In genomic region chr3:184081116-184081830, GRCh38 we compare ENCODE assay signal across 32 cellular contexts. TPM values are rescaled to one million over a fixed set of nuclear protein-coding genes. Genes with fewer than 3 reads are reported as not detected.
"Had no signal": no experiment of that assay in that cellular context is flagged by ENCODE, and none has a peak within 500 bp of the region (broad histone marks: within the 10 kb centered on the region; RNA-seq: fewer than 3 reads in every experiment).

No MANE protein-coding gene starts in this region.

- H3K4me1 ChIP-seq: ascending aorta, SJCRH30 had no signal

- H3K27me3 ChIP-seq: ascending aorta, cardiac muscle cell, SJCRH30 had no signal

- H3K4me3 ChIP-seq: ascending aorta, cardiac muscle cell, SJCRH30, SK-N-MC had no signal

- ATAC-seq: activated CD4-positive, alpha-beta T cell treated with anti-CD3 and anti-CD28 coated beads for 36 hours; activated CD4-positive, CD25-positive, alpha-beta regulatory T cell treated with anti-CD3 and anti-CD28 coated beads, Interleukin-2, amount 50 U/mL, for 24 hours; activated CD8-positive, alpha-beta T cell treated with anti-CD3 and anti-CD28 coated beads, Interleukin-2, amount 10 ng/mL, durations not matched to agents 7 days and 5 days had no signal

- H3K36me3 ChIP-seq: ascending aorta, cardiac muscle cell, SJCRH30 had no signal

- DNase-seq: activated CD4-positive, alpha-beta T cell treated with anti-CD3 and anti-CD28 coated beads for 36 hours; activated CD4-positive, alpha-beta T cell treated with anti-CD3 and anti-CD28 coated beads, Interleukin-2, amount 10 ng/mL, durations not matched to agents 7 days and 5 days; activated CD4-positive, alpha-beta T cell treated with anti-CD3 and anti-CD28 coated beads, Interleukin-2, amount 50 U/mL, for 48 hours; activated CD8-positive, alpha-beta T cell treated with anti-CD3 and anti-CD28 coated beads, Interleukin-2, amount 10 ng/mL, durations not matched to agents 7 days and 5 days; activated gamma-delta T cell; activated naive CD4-positive, alpha-beta T cell treated with Interleukin-2 at 50 U/mL for 16 hours; activated naive CD8-positive, alpha-beta T cell treated with anti-CD3 and anti-CD28 coated beads, Interleukin-2, amount 10 ng/mL, durations not matched to agents 7 days and 5 days; activated T-cell treated with anti-CD3 and anti-CD28 coated beads, Interleukin-2, amount 50 U/mL, for 24 hours; amygdala; MM.1S; MV-4-11; NCI-H1092; NCI-H1436 treated with DMSO at 0.1 percent for 48 hours; NCI-H1694 treated with DMSO at 0.1 percent for 48 hours; NCI-H2029; NCI-H345; NCI-H524 treated with DMSO at 0.1 percent for 48 hours; SHP77; SJCRH30; T1000 had no signal

- H3K27ac ChIP-seq: ascending aorta, cardiac muscle cell, SJCRH30, SK-N-MC had no signal

RNA-seq across cellular contexts. Expression of gene HTR3E, which starts 15.6 kb away (rescaled TPM):
- total RNA-seq: activated CD4-positive, alpha-beta T cell treated with anti-CD3 and anti-CD28 coated beads for 36 hours; activated CD4-positive, alpha-beta T cell treated with anti-CD3 and anti-CD28 coated beads, Interleukin-2, amount 10 ng/mL, durations not matched to agents 7 days and 5 days; activated CD8-positive, alpha-beta T cell treated with anti-CD3 and anti-CD28 coated beads, Interleukin-2, amount 10 ng/mL, durations not matched to agents 7 days and 5 days; activated naive CD8-positive, alpha-beta T cell treated with anti-CD3 and anti-CD28 coated beads, Interleukin-2, amount 10 ng/mL, durations not matched to agents 7 days and 5 days; activated T-helper 2 cell treated with anti-CD3 and anti-CD28 coated beads, Interferon-gamma antibody, Interleukin-2, Interleukin-4, amounts not matched to agents 10 μg/mL and 5 μg/mL and 100 μg/mL, durations not matched to agents 14 hours and 24 hours and 36 hours; ascending aorta; cardiac muscle cell; chondrocyte; LHCN-M2; NCI-H460; RPMI7951; T-helper 1 cell treated with Interleukin-12 subunit alpha and Interleukin-12 subunit beta and Interleukin-4 antibody, amounts not matched to agents 30 ng/mL and 1 ng/mL, for 36 hours; T-helper 2 cell treated with Interferon-gamma antibody and Interleukin-4, amounts not matched to agents 100 ng/mL and 5 ng/mL, for 36 hours had no signal
- polyA plus RNA-seq: adipose tissue had no signal

RNA-seq across cellular contexts. Expression of gene HTR3C, which starts 28.4 kb away (rescaled TPM):
- total RNA-seq: activated CD4-positive, alpha-beta T cell treated with anti-CD3 and anti-CD28 coated beads for 36 hours; activated CD4-positive, alpha-beta T cell treated with anti-CD3 and anti-CD28 coated beads, Interleukin-2, amount 10 ng/mL, durations not matched to agents 7 days and 5 days; activated CD8-positive, alpha-beta T cell treated with anti-CD3 and anti-CD28 coated beads, Interleukin-2, amount 10 ng/mL, durations not matched to agents 7 days and 5 days; activated naive CD8-positive, alpha-beta T cell treated with anti-CD3 and anti-CD28 coated beads, Interleukin-2, amount 10 ng/mL, durations not matched to agents 7 days and 5 days; activated T-helper 2 cell treated with anti-CD3 and anti-CD28 coated beads, Interferon-gamma antibody, Interleukin-2, Interleukin-4, amounts not matched to agents 10 μg/mL and 5 μg/mL and 100 μg/mL, durations not matched to agents 14 hours and 24 hours and 36 hours; ascending aorta; cardiac muscle cell; chondrocyte; LHCN-M2; NCI-H460; RPMI7951; SJCRH30; T-helper 1 cell treated with Interleukin-12 subunit alpha and Interleukin-12 subunit beta and Interleukin-4 antibody, amounts not matched to agents 30 ng/mL and 1 ng/mL, for 36 hours; T-helper 2 cell treated with Interferon-gamma antibody and Interleukin-4, amounts not matched to agents 100 ng/mL and 5 ng/mL, for 36 hours had no signal
- polyA plus RNA-seq: adipose tissue had no signal

RNA-seq across cellular contexts. Expression of gene HTR3D, which starts 49.7 kb away (rescaled TPM):
- total RNA-seq: activated CD4-positive, alpha-beta T cell treated with anti-CD3 and anti-CD28 coated beads for 36 hours; activated CD4-positive, alpha-beta T cell treated with anti-CD3 and anti-CD28 coated beads, Interleukin-2, amount 10 ng/mL, durations not matched to agents 7 days and 5 days; activated CD8-positive, alpha-beta T cell treated with anti-CD3 and anti-CD28 coated beads, Interleukin-2, amount 10 ng/mL, durations not matched to agents 7 days and 5 days; activated naive CD8-positive, alpha-beta T cell treated with anti-CD3 and anti-CD28 coated beads, Interleukin-2, amount 10 ng/mL, durations not matched to agents 7 days and 5 days; activated T-helper 2 cell treated with anti-CD3 and anti-CD28 coated beads, Interferon-gamma antibody, Interleukin-2, Interleukin-4, amounts not matched to agents 10 μg/mL and 5 μg/mL and 100 μg/mL, durations not matched to agents 14 hours and 24 hours and 36 hours; ascending aorta; cardiac muscle cell; chondrocyte; LHCN-M2; NCI-H460; RPMI7951; SJCRH30; T-helper 1 cell treated with Interleukin-12 subunit alpha and Interleukin-12 subunit beta and Interleukin-4 antibody, amounts not matched to agents 30 ng/mL and 1 ng/mL, for 36 hours; T-helper 2 cell treated with Interferon-gamma antibody and Interleukin-4, amounts not matched to agents 100 ng/mL and 5 ng/mL, for 36 hours had no signal
- polyA plus RNA-seq: adipose tissue, cardiac muscle cell had no signal
